Comparison of ENCODE assay signal across 8 cellular contexts in the genomic region with DNA sequence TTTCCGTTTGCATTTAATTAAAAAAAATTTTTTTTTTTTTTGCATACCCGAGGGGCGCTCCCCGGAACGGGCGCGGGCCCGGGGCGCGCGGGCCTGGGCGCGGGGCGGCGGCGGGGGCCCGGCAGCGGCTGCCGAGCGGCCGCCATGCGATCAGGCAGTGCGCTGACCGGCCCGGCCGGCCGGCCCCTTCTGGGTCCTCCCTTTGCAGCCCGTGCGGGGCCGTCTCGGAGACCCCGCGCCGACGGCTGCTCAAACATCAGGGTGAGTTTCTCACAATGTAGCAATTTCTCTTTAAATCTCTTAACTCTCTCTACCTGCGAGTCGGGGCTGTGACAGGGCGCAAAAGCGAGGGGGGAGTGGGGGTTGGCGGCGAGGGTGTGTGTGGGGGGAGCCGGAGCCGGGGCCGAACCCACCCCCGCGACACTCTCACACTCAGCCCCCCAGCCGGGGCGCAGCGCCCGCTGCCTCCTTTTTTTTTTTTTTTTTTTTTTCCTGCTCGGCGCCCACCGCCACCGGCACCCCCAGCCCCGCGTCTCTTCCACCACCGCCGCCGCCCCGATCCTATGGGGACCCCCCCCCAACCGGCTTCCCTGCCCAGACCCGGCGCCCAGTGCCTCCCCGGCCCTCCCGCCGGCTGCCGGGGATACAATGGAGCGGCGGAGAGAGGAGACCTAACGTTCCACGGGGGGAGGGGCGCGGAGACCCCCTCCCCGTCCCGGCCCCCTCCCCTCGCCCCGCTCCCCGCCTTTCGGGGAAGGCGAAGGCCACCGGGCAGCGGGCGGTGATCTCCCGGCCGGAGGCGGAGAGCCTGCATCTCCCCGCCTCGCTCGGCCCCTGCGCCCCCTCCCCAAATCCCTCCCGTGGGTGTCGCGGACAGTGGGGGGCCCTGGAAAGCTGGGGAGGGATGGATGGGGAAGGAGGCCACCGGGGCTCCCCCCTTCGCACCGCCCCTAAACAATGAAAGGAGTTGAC. TPM values are rescaled to one million over a fixed set of nuclear protein-coding genes. Genes with fewer than 3 reads are reported as not detected.
DNase-seq lines count a peak whose midpoint lies in the region; ATAC-seq and TF ChIP-seq lines count a peak whose summit lies in the region.

A gene (plus strand): TSS at position 227 of the 972 bp plus-strand sequence. CDS start 64,441 bp downstream, outside the sequence.

- no peaks in the 10 kb centered on the region for H3K27me3 Mint-ChIP-seq in T-cell
- H3K27me3 Mint-ChIP-seq in activated naive CD8-positive, alpha-beta T cell treated with anti-CD3 and anti-CD28 coated beads, Interleukin-2, amount 50 U/mL, for 24 hours: no peaks in the 10 kb centered on the region

- POLR2A ChIA-PET in HCT116 (lab: Charles Lee): interaction anchor here (0.9 kb wide), 1 partner anchor 39 kb away, joined by 3 read pairs; no protein-coding TSS in a partner anchor
- POLR2A ChIA-PET in T-cell (lab: Charles Lee): no interaction called here

- TF ChIP-seq CTCF in HCT116 (IDR thresholded peaks at IDR 0.05 in 2 of 3, conservative IDR thresholded peaks at IDR 0.05 in 1 of 3; ENCODE audit: borderline replicate concordance in 1 of 3, insufficient read depth in 1 of 3, low read depth in 2 of 3, low read length in 2 of 3) (no peak), cardiac muscle cell (IDR thresholded peaks at IDR 0.05; ENCODE audit: low read depth, low read length) (no peak), parathyroid adenoma (IDR thresholded peaks at IDR 0.05) (no peak), tibial artery (IDR thresholded peaks at IDR 0.05) (no peak)

- H3K4me1 ChIP-seq in HCT116 (ENCODE audit: control insufficient read depth in 1 of 2, insufficient read depth in 2 of 2, low read length in 2 of 2) (peaks cover 10 to 20% of the 10 kb centered on the region in 2 experiments), cardiac muscle cell (ENCODE audit: low read depth) (peaks cover 4% of the 10 kb centered on the region), parathyroid adenoma (no peaks in the 10 kb centered on the region), tibial artery (peaks cover 0 to 53% (median 38%) of the 10 kb centered on the region in 4 donors)

- TF ChIP-seq POLR2A in HCT116 (IDR thresholded peaks at IDR 0.05; ENCODE audit: borderline replicate concordance, extremely low read depth, insufficient read depth, insufficient read length): no peak

- H3K36me3 ChIP-seq in HCT116 (ENCODE audit: control insufficient read depth in 1 of 2, insufficient read depth in 2 of 2, low read length in 2 of 2) (no peaks in the 10 kb centered on the region), cardiac muscle cell (no peaks in the 10 kb centered on the region), parathyroid adenoma (ENCODE audit: control insufficient read depth, insufficient read depth, low read length) (no peaks in the 10 kb centered on the region), tibial artery (no peaks in the 10 kb centered on the region)

- CTCF ChIA-PET in HCT116 (lab: Charles Lee) (no interaction called here), T-cell (lab: Charles Lee) (no interaction called here)

- RAD21 ChIA-PET in HCT116 (lab: Charles Lee; ENCODE audit: low non-redundant PET in 1 of 2, low total read pairs in 2 of 2, uncharacterized antibody in 2 of 2, unreplicated experiment in 2 of 2): interaction anchor here in 1 of 2 experiments (0.8 kb wide), 1 partner anchor 9 kb away, joined by 5 read pairs; no protein-coding TSS in a partner anchor

- H3K4me3 ChIP-seq in GM08714 (ENCODE audit: low read length) (peak within 1 kb of the TSS; percentile 93), HCT116 (replicated peaks in 1 of 2; ENCODE audit: low read depth in 1 of 2, low read length in 2 of 2) (peak within 1 kb of the TSS; percentile 84 to 99), cardiac muscle cell (peak within 1 kb of the TSS; percentile 91), parathyroid adenoma (ENCODE audit: low read depth, low read length) (peak within 1 kb of the TSS; percentile 100), tibial artery (peak within 1 kb of the TSS; percentile 91 to 100)

- no peaks in the 10 kb centered on the region for H4K20me1 ChIP-seq in HCT116 (ENCODE audit: insufficient read depth)

- peaks cover 4% of the 10 kb centered on the region for H3K36me3 Mint-ChIP-seq in T-cell
- H3K36me3 Mint-ChIP-seq in activated naive CD8-positive, alpha-beta T cell treated with anti-CD3 and anti-CD28 coated beads, Interleukin-2, amount 50 U/mL, for 24 hours (ENCODE audit: low read depth): no peaks in the 10 kb centered on the region

- H3K9ac ChIP-seq in HCT116 (ENCODE audit: low read length) (peak within 1 kb of the TSS; percentile 96), parathyroid adenoma (peak within 1 kb of the TSS; percentile 93)

- no peaks in the 10 kb centered on the region for H3K9me2 ChIP-seq in HCT116 (ENCODE audit: insufficient read depth)

- DNase-seq in HCT116 (ENCODE audit: low read depth, low spot score) (no peak), MV-4-11 (lab: John Stamatoyannopoulos, UW) (peak; percentile 80), T-cell (peak; percentile 71 to 86 (median 79)), cardiac muscle cell (ENCODE audit: low read depth in 1 of 2, low spot score in 1 of 2) (peak; percentile 92), tibial artery (peak; percentile 82 to 90)
- DNase-seq in activated naive CD8-positive, alpha-beta T cell treated with anti-CD3 and anti-CD28 coated beads, Interleukin-2, amount 50 U/mL, for 24 hours: peak; percentile 84

- intact Hi-C loops in HCT116 (cut with micrococcal nuclease) (loop anchor here (10.0 kb wide), 1 partner anchor 164 kb away; no protein-coding TSS in a partner anchor), tibial artery (cut with DNase I; ENCODE audit: low total_unique reads) (no loop called here)

- H3K27ac ChIP-seq in HCT116 (ENCODE audit: low read depth, low read length) (peak within 1 kb of the TSS; percentile 91), cardiac muscle cell (peak within 1 kb of the TSS; percentile 97), parathyroid adenoma (peak within 1 kb of the TSS; percentile 94), tibial artery (peak within 1 kb of the TSS; percentile 93 to 99)

- H3K4me2 ChIP-seq in HCT116 (ENCODE audit: low read length) (peak within 1 kb of the TSS; percentile 95), parathyroid adenoma (ENCODE audit: low read length) (peak within 1 kb of the TSS; percentile 95)

- BruUV-seq in HCT116 (replicated peaks; lab: Mats Ljungman, UMichigan): no TSS peak

- ATAC-seq in HCT116: peak; percentile 62
- ATAC-seq in T-cell (replicated peaks in 1 of 4): peak; percentile 55 to 70 (median 62)
- ATAC-seq in activated naive CD8-positive, alpha-beta T cell treated with anti-CD3 and anti-CD28 coated beads, Interleukin-2, amount 50 U/mL, for 24 hours: peak; percentile 69

- H3K9me3 ChIP-seq in HCT116 (ENCODE audit: control insufficient read depth in 1 of 2, insufficient read depth in 1 of 2, low read depth in 1 of 2, low read length in 2 of 2) (no peaks in the 10 kb centered on the region), cardiac muscle cell (ENCODE audit: low read depth) (no peaks in the 10 kb centered on the region), parathyroid adenoma (ENCODE audit: control insufficient read depth, low read length) (no peaks in the 10 kb centered on the region), tibial artery (no peaks in the 10 kb centered on the region)

- H3K79me2 ChIP-seq in HCT116 (ENCODE audit: insufficient read depth, low read length): peaks cover 47% of the 10 kb centered on the region
- peaks cover 32% of the 10 kb centered on the region for H3K79me2 ChIP-seq in parathyroid adenoma

- TF ChIP-seq RAD21 in HCT116 (IDR thresholded peaks at IDR 0.05; ENCODE audit: low read depth): no peak

- peak within 1 kb of the TSS; percentile 93 to 94 for H3K27ac Mint-ChIP-seq in T-cell
- H3K27ac Mint-ChIP-seq in activated naive CD8-positive, alpha-beta T cell treated with anti-CD3 and anti-CD28 coated beads, Interleukin-2, amount 50 U/mL, for 24 hours: peak within 1 kb of the TSS; percentile 94

- peaks cover 32 to 40% (median 34%) of the 10 kb centered on the region in 3 donors for H3K4me1 Mint-ChIP-seq in T-cell
- H3K4me1 Mint-ChIP-seq in activated naive CD8-positive, alpha-beta T cell treated with anti-CD3 and anti-CD28 coated beads, Interleukin-2, amount 50 U/mL, for 24 hours: peaks cover 24% of the 10 kb centered on the region

- no peaks in the 10 kb centered on the region for H3K9me3 Mint-ChIP-seq in T-cell
- H3K9me3 Mint-ChIP-seq in activated naive CD8-positive, alpha-beta T cell treated with anti-CD3 and anti-CD28 coated beads, Interleukin-2, amount 50 U/mL, for 24 hours: no peaks in the 10 kb centered on the region

- H3K4me3 Mint-ChIP-seq in T-cell: peak within 1 kb of the TSS; percentile 84 to 93 (median 88)
- H3K4me3 Mint-ChIP-seq in activated naive CD8-positive, alpha-beta T cell treated with anti-CD3 and anti-CD28 coated beads, Interleukin-2, amount 50 U/mL, for 24 hours: peak within 1 kb of the TSS; percentile 93

- H2AFZ ChIP-seq in HCT116 (ENCODE audit: low read depth, low read length, poor library complexity, severe bottlenecking) (no peak within 1 kb of the TSS), parathyroid adenoma (peak within 1 kb of the TSS; percentile 99)

- H3K27me3 ChIP-seq in HCT116 (ENCODE audit: insufficient read depth, low read length) (no peaks in the 10 kb centered on the region), cardiac muscle cell (no peaks in the 10 kb centered on the region), parathyroid adenoma (ENCODE audit: control insufficient read depth, insufficient read depth, low read length) (no peaks in the 10 kb centered on the region), tibial artery (no peaks in the 10 kb centered on the region)

TF ChIP-seq in HCT116, 20 proteins besides CTCF, POLR2A, EP300 and RAD21:
- TF ChIP-seq SP1 (IDR thresholded peaks at IDR 0.05; ENCODE audit: low read depth) (peak; percentile 2; the same call in 1 of the 2 replicates), YY1 (IDR thresholded peaks at IDR 0.05; ENCODE audit: extremely low read depth, insufficient replicate concordance, low read depth, low read length) (peak; percentile 58), ZNF274 (IDR thresholded peaks at IDR 0.05; ENCODE audit: low read depth, low read length) (no peak), POLR2AphosphoS5 (IDR thresholded peaks at IDR 0.05; ENCODE audit: low read depth, low read length) (peak; percentile 67)
- TF ChIP-seq, protein P1, sequence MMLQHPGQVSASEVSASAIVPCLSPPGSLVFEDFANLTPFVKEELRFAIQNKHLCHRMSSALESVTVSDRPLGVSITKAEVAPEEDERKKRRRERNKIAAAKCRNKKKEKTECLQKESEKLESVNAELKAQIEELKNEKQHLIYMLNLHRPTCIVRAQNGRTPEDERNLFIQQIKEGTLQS (IDR thresholded peaks at IDR 0.05): no peak

RNA-seq across cellular contexts. Expression of the gene that starts here (rescaled TPM):
- total RNA-seq in HCT116 (2021; ENCODE audit: unreplicated experiment): 11.3 TPM
- polyA plus RNA-seq in HCT116 (2012): 7.3 and 8.5 TPM in 2 replicates
- total RNA-seq in T-cell: 10 to 100 TPM; 31.9 to 39.3 (median 35.1) TPM
- 7.8 and 13.5 TPM in 2 replicates for total RNA-seq in cardiac muscle cell
- 3.0 and 5.0 TPM in 2 replicates for polyA plus RNA-seq in cardiac muscle cell
